ENCODE assay signal across 24 cellular contexts in the genomic region with DNA sequence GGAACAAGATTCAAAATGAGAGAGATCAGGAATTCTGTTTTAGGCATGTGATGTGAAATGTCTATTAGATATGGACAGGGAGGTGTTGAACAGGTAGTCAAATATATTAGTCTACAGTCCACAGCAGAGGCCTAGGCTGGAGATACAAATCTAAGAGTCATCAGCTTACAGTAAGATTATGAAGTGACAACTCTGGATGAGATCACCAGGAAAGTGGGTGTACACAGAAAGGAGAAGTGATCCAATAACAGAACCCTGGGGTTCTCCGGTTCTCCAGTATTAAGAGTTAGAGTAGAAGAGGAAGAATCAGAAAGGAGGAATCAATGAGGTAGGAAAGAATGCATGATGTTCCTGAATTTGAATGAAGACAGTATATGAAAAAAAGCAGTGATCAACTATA.
"Had no signal": no experiment of that assay in that cellular context is flagged by ENCODE, and none has a peak within 500 bp of the region (broad histone marks: within the 10 kb centered on the region; RNA-seq: fewer than 3 reads in every experiment).

No MANE protein-coding gene starts in this region.

- H3K4me3 Mint-ChIP-seq: activated CD4-positive, alpha-beta T cell treated with anti-CD3 and anti-CD28 coated beads, Interleukin-2, amount 10 ng/mL, durations not matched to agents 7 days and 5 days; activated CD8-positive, alpha-beta memory T cell treated with anti-CD3 and anti-CD28 coated beads, Interleukin-2, amount 10 ng/mL, durations not matched to agents 7 days and 5 days; activated CD8-positive, alpha-beta T cell treated with anti-CD3 and anti-CD28 coated beads for 36 hours; activated naive CD4-positive, alpha-beta T cell treated with anti-CD3 and anti-CD28 coated beads, Interleukin-2, amount 10 ng/mL, durations not matched to agents 7 days and 5 days; endodermal cell; naive thymus-derived CD4-positive, alpha-beta T cell; neural progenitor cell had no signal

- DNase-seq: activated CD4-positive, alpha-beta T cell treated with anti-CD3 and anti-CD28 coated beads, Interleukin-2, amount 10 ng/mL, durations not matched to agents 7 days and 5 days; activated CD4-positive, CD25-positive, alpha-beta regulatory T cell treated with anti-CD3 and anti-CD28 coated beads, Interleukin-2, amount 50 U/mL, for 72 hours; activated CD8-positive, alpha-beta memory T cell treated with anti-CD3 and anti-CD28 coated beads, Interleukin-2, amount 10 ng/mL, durations not matched to agents 7 days and 5 days; activated CD8-positive, alpha-beta T cell treated with anti-CD3 and anti-CD28 coated beads for 36 hours; activated effector memory CD4-positive, alpha-beta T cell treated with anti-CD3 and anti-CD28 coated beads, Interleukin-2, amount 50 U/mL, for 16 hours; activated naive CD4-positive, alpha-beta T cell treated with anti-CD3 and anti-CD28 coated beads, Interleukin-2, amount 10 ng/mL, durations not matched to agents 7 days and 5 days; activated T-cell treated with anti-CD3 and anti-CD28 coated beads for 4 hours; amygdala; cortex of kidney; endodermal cell; esophagus squamous epithelium; gastrocnemius medialis; hippocampal formation; left ventricle myocardium inferior; naive thymus-derived CD4-positive, alpha-beta T cell; retina; sigmoid colon; stimulated activated CD4-positive, alpha-beta T cell treated with anti-CD3 and anti-CD28 coated beads, Interleukin-4, amount 100 ng/mL, for 1 hour; stimulated activated naive CD8-positive, alpha-beta T cell treated with anti-CD3 and anti-CD28 coated beads, Interleukin-15, Interleukin-2, amounts not matched to agents 100 U/mL and 50 U/mL, for 24 hours; substantia nigra; thyroid gland; WERI-Rb-1 had no signal

- H3K36me3 Mint-ChIP-seq: activated CD8-positive, alpha-beta memory T cell treated with anti-CD3 and anti-CD28 coated beads, Interleukin-2, amount 10 ng/mL, durations not matched to agents 7 days and 5 days; activated naive CD4-positive, alpha-beta T cell treated with anti-CD3 and anti-CD28 coated beads, Interleukin-2, amount 10 ng/mL, durations not matched to agents 7 days and 5 days; naive thymus-derived CD4-positive, alpha-beta T cell; neural progenitor cell had no signal

- H3K27ac Mint-ChIP-seq: activated CD4-positive, alpha-beta T cell treated with anti-CD3 and anti-CD28 coated beads, Interleukin-2, amount 10 ng/mL, durations not matched to agents 7 days and 5 days; activated CD8-positive, alpha-beta memory T cell treated with anti-CD3 and anti-CD28 coated beads, Interleukin-2, amount 10 ng/mL, durations not matched to agents 7 days and 5 days; activated CD8-positive, alpha-beta T cell treated with anti-CD3 and anti-CD28 coated beads for 36 hours; activated naive CD4-positive, alpha-beta T cell treated with anti-CD3 and anti-CD28 coated beads, Interleukin-2, amount 10 ng/mL, durations not matched to agents 7 days and 5 days; endodermal cell; naive thymus-derived CD4-positive, alpha-beta T cell; neural progenitor cell; progenitor cell of endocrine pancreas had no signal

- ATAC-seq: activated CD8-positive, alpha-beta memory T cell treated with anti-CD3 and anti-CD28 coated beads, Interleukin-2, amount 10 ng/mL, durations not matched to agents 7 days and 5 days; activated CD8-positive, alpha-beta T cell treated with anti-CD3 and anti-CD28 coated beads for 36 hours; gastrocnemius medialis; naive thymus-derived CD4-positive, alpha-beta T cell; stimulated activated naive CD8-positive, alpha-beta T cell treated with anti-CD3 and anti-CD28 coated beads, Interleukin-15, Interleukin-2, amounts not matched to agents 100 U/mL and 50 U/mL, for 24 hours had no signal

- H3K4me1 Mint-ChIP-seq: activated CD4-positive, alpha-beta T cell treated with anti-CD3 and anti-CD28 coated beads, Interleukin-2, amount 10 ng/mL, durations not matched to agents 7 days and 5 days; activated CD8-positive, alpha-beta memory T cell treated with anti-CD3 and anti-CD28 coated beads, Interleukin-2, amount 10 ng/mL, durations not matched to agents 7 days and 5 days; activated naive CD4-positive, alpha-beta T cell treated with anti-CD3 and anti-CD28 coated beads, Interleukin-2, amount 10 ng/mL, durations not matched to agents 7 days and 5 days; naive thymus-derived CD4-positive, alpha-beta T cell; neural progenitor cell had no signal

- H3K9me3 Mint-ChIP-seq: activated naive CD4-positive, alpha-beta T cell treated with anti-CD3 and anti-CD28 coated beads, Interleukin-2, amount 10 ng/mL, durations not matched to agents 7 days and 5 days; endodermal cell; neural progenitor cell had no signal

- H3K27me3 Mint-ChIP-seq: activated CD4-positive, alpha-beta T cell treated with anti-CD3 and anti-CD28 coated beads, Interleukin-2, amount 10 ng/mL, durations not matched to agents 7 days and 5 days; activated CD8-positive, alpha-beta memory T cell treated with anti-CD3 and anti-CD28 coated beads, Interleukin-2, amount 10 ng/mL, durations not matched to agents 7 days and 5 days; activated CD8-positive, alpha-beta T cell treated with anti-CD3 and anti-CD28 coated beads for 36 hours; activated naive CD4-positive, alpha-beta T cell treated with anti-CD3 and anti-CD28 coated beads, Interleukin-2, amount 10 ng/mL, durations not matched to agents 7 days and 5 days; naive thymus-derived CD4-positive, alpha-beta T cell; progenitor cell of endocrine pancreas had no signal
